In the genomic region with DNA sequence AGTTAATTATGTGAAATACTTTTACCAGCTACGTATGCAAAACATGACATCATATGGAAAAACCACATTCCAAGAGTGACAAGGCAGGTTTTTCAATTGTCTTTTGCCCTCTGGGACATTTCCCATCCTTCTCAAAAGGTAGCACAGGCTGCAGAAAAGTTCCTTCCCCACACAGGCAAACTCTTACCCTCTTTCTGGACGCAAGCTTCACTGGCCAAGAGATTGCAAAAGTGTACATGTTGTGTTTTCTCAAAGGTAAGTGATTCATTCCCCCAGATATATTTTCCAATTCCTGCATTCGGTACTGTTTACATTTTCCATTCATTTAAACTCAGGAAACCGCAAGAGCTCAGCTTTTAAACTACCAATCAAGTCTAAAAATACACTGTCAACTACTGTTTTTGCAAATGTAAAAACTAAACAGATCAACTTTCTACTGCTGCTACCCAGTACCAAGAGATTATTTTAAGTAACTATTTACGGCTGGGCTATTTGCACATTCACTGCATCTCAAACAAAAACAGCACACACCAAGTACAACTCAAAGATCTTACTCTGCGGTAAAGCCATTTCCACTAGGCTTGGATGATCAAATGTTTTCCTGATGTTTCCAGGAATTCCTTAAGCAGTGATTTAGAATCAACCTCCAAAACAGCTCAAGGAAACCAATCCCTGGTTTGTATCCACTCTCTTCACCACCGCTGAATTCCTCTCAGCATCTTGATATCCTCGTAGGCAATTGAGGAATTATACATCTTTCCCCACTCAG, we compare ENCODE assay signal across 11 cellular contexts.
DNase-seq lines count a peak whose midpoint lies in the region; ATAC-seq and TF ChIP-seq lines count a peak whose summit lies in the region.
"Had no signal": no experiment of that assay in that cellular context is flagged by ENCODE, and none has a peak within 500 bp of the region (broad histone marks: within the 10 kb centered on the region; RNA-seq: fewer than 3 reads in every experiment).

No MANE protein-coding gene starts in this region.

- no peak overlapping the region for H2AK5ac ChIP-seq in mesenchymal stem cell (ENCODE audit: low read length, severe bottlenecking)

- intact Hi-C loops in adrenal gland (cut with DNase I), result no loop called here
- intact Hi-C loops in activated CD8-positive, alpha-beta T cell treated with anti-CD3 and anti-CD28 coated beads for 36 hours (cut with micrococcal nuclease), result no loop called here

- no peak for TF ChIP-seq POLR2A in adrenal gland (IDR thresholded peaks at IDR 0.05)

- no peak overlapping the region for H3K27ac Mint-ChIP-seq in glutamatergic neuron (ENCODE audit: unreplicated experiment)
- H3K27ac Mint-ChIP-seq in activated CD8-positive, alpha-beta T cell treated with anti-CD3 and anti-CD28 coated beads for 36 hours, result no peak overlapping the region

- no peak overlapping the region for H3K23ac ChIP-seq in mesenchymal stem cell (ENCODE audit: low read length in 2 of 2)

- H2BK5ac ChIP-seq in mesenchymal stem cell (ENCODE audit: low read depth, low read length, poor library complexity, severe bottlenecking), result no peak overlapping the region

- H3K27me3 ChIP-seq in AG04450 (ENCODE audit: control insufficient read depth, insufficient read depth, low read length) (no peaks in the 10 kb centered on the region), duodenal mucosa (ENCODE audit: control insufficient read depth in 1 of 2, insufficient read depth in 2 of 2, low read length in 2 of 2) (no peaks in the 10 kb centered on the region), mesenchymal stem cell (ENCODE audit: control insufficient read depth in 1 of 2, insufficient read depth in 1 of 2, low read length in 2 of 2) (no peaks in the 10 kb centered on the region), adrenal gland (no peaks in the 10 kb centered on the region)
- H3K27me3 ChIP-seq: upper lobe of right lung had no signal

- POLR2A ChIA-PET in AG04450 (lab: Yijun Ruan, JAX), result no interaction called here
- POLR2A ChIA-PET in activated CD8-positive, alpha-beta T cell treated with anti-CD3 and anti-CD28 coated beads for 36 hours (lab: Charles Lee), result no interaction called here

- no peak overlapping the region for H3K4me3 Mint-ChIP-seq in glutamatergic neuron (ENCODE audit: unreplicated experiment)
- H3K4me3 Mint-ChIP-seq in activated CD8-positive, alpha-beta T cell treated with anti-CD3 and anti-CD28 coated beads for 36 hours, result no peak overlapping the region

- H3K9me3 ChIP-seq in AG04450 (ENCODE audit: control insufficient read depth, insufficient read depth, low read length) (no peaks in the 10 kb centered on the region), duodenal mucosa (ENCODE audit: control insufficient read depth in 1 of 2, low read length in 2 of 2) (no peaks in the 10 kb centered on the region), mesenchymal stem cell (ENCODE audit: control insufficient read depth, low read length) (no peaks in the 10 kb centered on the region), adrenal gland (replicated peaks in 1 of 3) (no peaks in the 10 kb centered on the region)
- H3K9me3 ChIP-seq: upper lobe of right lung had no signal

- no peak overlapping the region for H2BK12ac ChIP-seq in mesenchymal stem cell (ENCODE audit: low read length in 2 of 2)

- CTCF ChIA-PET in AG04450 (lab: Charles Lee), result interaction anchor here (0.5 to 2.2 kb wide), 4 partner anchors 25 to 508 kb away, joined by 3 to 9 read pairs (median 4); no protein-coding TSS in a partner anchor
- CTCF ChIA-PET in activated CD8-positive, alpha-beta T cell treated with anti-CD3 and anti-CD28 coated beads for 36 hours (lab: Charles Lee), result no interaction called here

- H3K9me3 Mint-ChIP-seq in glutamatergic neuron (ENCODE audit: unreplicated experiment), result no peaks in the 10 kb centered on the region
- no peaks in the 10 kb centered on the region for H3K9me3 Mint-ChIP-seq in activated CD8-positive, alpha-beta T cell treated with anti-CD3 and anti-CD28 coated beads for 36 hours

- H3K14ac ChIP-seq in mesenchymal stem cell (ENCODE audit: low read length in 2 of 2), result no peak overlapping the region

- no peak overlapping the region for H4K91ac ChIP-seq in mesenchymal stem cell (ENCODE audit: low read length)

- H3K27ac ChIP-seq in AG04450 (ENCODE audit: low read depth, low read length) (no peak overlapping the region), duodenal mucosa (ENCODE audit: low read depth, low read length) (peak overlapping the region; percentile 52), mesenchymal stem cell (ENCODE audit: low read length, poor library complexity, severe bottlenecking) (peak overlapping the region; percentile 44), adrenal gland (peak overlapping the region in 1 of 5 donors; percentile 6)
- H3K27ac ChIP-seq: upper lobe of right lung had no signal

- ATAC-seq in HG02610 (IDR thresholded peaks at IDR 0.05; ENCODE audit: unreplicated experiment), result no peak
- no peak for ATAC-seq in activated CD8-positive, alpha-beta T cell treated with anti-CD3 and anti-CD28 coated beads for 36 hours

- H3K79me1 ChIP-seq in mesenchymal stem cell (replicated peaks; ENCODE audit: low read length, poor library complexity, severe bottlenecking), result no peaks in the 10 kb centered on the region

- no peak overlapping the region for H2AFZ ChIP-seq in mesenchymal stem cell (ENCODE audit: low read depth, low read length)

- no peak overlapping the region for H4K8ac ChIP-seq in mesenchymal stem cell (ENCODE audit: low read length)

- peak overlapping the region in 1 of 2 experiments; percentile 15 for H3K4ac ChIP-seq in mesenchymal stem cell (ENCODE audit: low read depth in 1 of 2, low read length in 2 of 2)

- no peaks in the 10 kb centered on the region for H3K36me3 ChIP-seq in duodenal mucosa (ENCODE audit: control insufficient read depth in 1 of 2, insufficient read depth in 2 of 2, low read length in 2 of 2)
- no peaks in the 10 kb centered on the region for H3K36me3 ChIP-seq in mesenchymal stem cell (ENCODE audit: control insufficient read depth in 1 of 2, insufficient read depth in 2 of 2, low read depth in 1 of 2, low read length in 2 of 2)
- H3K36me3 ChIP-seq in adrenal gland (replicated peaks in 1 of 2), result no peaks in the 10 kb centered on the region
- H3K36me3 ChIP-seq: upper lobe of right lung had no signal

- no peaks in the 10 kb centered on the region for H3K4me1 Mint-ChIP-seq in glutamatergic neuron (ENCODE audit: low read depth, unreplicated experiment)
- no peaks in the 10 kb centered on the region for H3K4me1 Mint-ChIP-seq in activated CD8-positive, alpha-beta T cell treated with anti-CD3 and anti-CD28 coated beads for 36 hours (ENCODE audit: low read depth)

- no peaks in the 10 kb centered on the region for H3K36me3 Mint-ChIP-seq in glutamatergic neuron (ENCODE audit: unreplicated experiment)
- H3K36me3 Mint-ChIP-seq in activated CD8-positive, alpha-beta T cell treated with anti-CD3 and anti-CD28 coated beads for 36 hours (ENCODE audit: low read depth), result no peaks in the 10 kb centered on the region

- H3K4me1 ChIP-seq in duodenal mucosa (ENCODE audit: control insufficient read depth in 1 of 2, insufficient read depth in 2 of 2, low read length in 2 of 2) (peaks cover 18 to 21% of the 10 kb centered on the region in 2 donors), mesenchymal stem cell (ENCODE audit: control insufficient read depth, insufficient read depth, low read depth, low read length) (peaks cover 2% of the 10 kb centered on the region), adrenal gland (replicated peaks in 1 of 2) (peaks cover 3 to 7% of the 10 kb centered on the region in 2 donors)
- H3K4me1 ChIP-seq: upper lobe of right lung had no signal

- H2BK120ac ChIP-seq in mesenchymal stem cell (ENCODE audit: low read depth, low read length), result no peak overlapping the region

- WGBS in mesenchymal stem cell, result under 1% methylated on average over 8 of the region's 8 CpGs
- WGBS in adrenal gland, 4 donors, result 21 to 28% (median 24%) methylated on average over 8 of the region's 8 CpGs

- peak overlapping the region; percentile 8; the same call in 1 of the 2 replicates for H3K4me3 ChIP-seq in AG04450 (ENCODE audit: low read depth, low read length)
- peak overlapping the region; percentile 14; the same call in 1 of the 2 replicates for H3K4me3 ChIP-seq in HFF-Myc (replicated peaks; ENCODE audit: low read depth, low read length)
- peak overlapping the region; percentile 52 to 60 for H3K4me3 ChIP-seq in duodenal mucosa (ENCODE audit: low read depth in 1 of 2, low read length in 2 of 2)
- H3K4me3 ChIP-seq in mesenchymal stem cell (ENCODE audit: insufficient read depth in 1 of 2, low read depth in 1 of 2, low read length in 2 of 2), result no peak overlapping the region
- H3K4me3 ChIP-seq in adrenal gland, result peak overlapping the region in 1 of 4 donors; percentile 28
- H3K4me3 ChIP-seq: upper lobe of right lung had no signal

- TF ChIP-seq CTCF in AG04450 (IDR thresholded peaks at IDR 0.05; ENCODE audit: low read depth, low read length) (no peak), HFF-Myc (IDR thresholded peaks at IDR 0.05; ENCODE audit: low read depth, low read length, missing control alignments) (no peak), adrenal gland (IDR thresholded peaks at IDR 0.05) (no peak), glutamatergic neuron (IDR thresholded peaks at IDR 0.05; ENCODE audit: partially characterized antibody, unreplicated experiment) (no peak)
- TF ChIP-seq CTCF in activated CD8-positive, alpha-beta T cell treated with anti-CD3 and anti-CD28 coated beads for 36 hours (IDR thresholded peaks at IDR 0.05), result no peak

- peak overlapping the region in 1 of 2 experiments; percentile 50 for H3K18ac ChIP-seq in mesenchymal stem cell (ENCODE audit: low read depth in 1 of 2, low read length in 2 of 2)

- H3K27me3 Mint-ChIP-seq in glutamatergic neuron (ENCODE audit: unreplicated experiment), result no peaks in the 10 kb centered on the region
- H3K27me3 Mint-ChIP-seq in activated CD8-positive, alpha-beta T cell treated with anti-CD3 and anti-CD28 coated beads for 36 hours, result no peaks in the 10 kb centered on the region

- H3K4me2 ChIP-seq in mesenchymal stem cell (ENCODE audit: low read length, poor library complexity, severe bottlenecking), result peak overlapping the region; percentile 54

- DNase-seq in AG04450 (ENCODE audit: low read depth, low spot score) (peak; percentile 61), HFF-Myc (ENCODE audit: extremely low read depth, low read depth) (peak; percentile 56), mesenchymal stem cell (peak; percentile 90), adrenal gland (no peak), glutamatergic neuron (no peak)
- no peak for DNase-seq in activated CD8-positive, alpha-beta T cell treated with anti-CD3 and anti-CD28 coated beads for 36 hours
- DNase-seq: activated effector memory CD4-positive, alpha-beta T cell treated with anti-CD3 and anti-CD28 coated beads, Interleukin-2, amount 50 U/mL, for 16 hours; nucleus accumbens; upper lobe of right lung had no signal

- peak overlapping the region; percentile 15 to 27 for H3K9ac ChIP-seq in duodenal mucosa (ENCODE audit: low read depth in 1 of 2, low read length in 2 of 2)
- peak overlapping the region; percentile 9 for H3K9ac ChIP-seq in mesenchymal stem cell (ENCODE audit: low read length)

- H2BK15ac ChIP-seq in mesenchymal stem cell (ENCODE audit: low read depth, poor library complexity, severe bottlenecking), result no peak overlapping the region

Comparison
In these comparisons a context has a peak if more than half of its experiments do, and no peak if none do; other contexts are left out.
1. DNase-seq: peak in AG04450 (single experiment), HFF-Myc (single experiment) and mesenchymal stem cell (single experiment); none in adrenal gland (0 of 7), glutamatergic neuron (single experiment) and activated CD8-positive, alpha-beta T cell treated with anti-CD3 and anti-CD28 coated beads for 36 hours (single experiment).
2. H3K4me3 ChIP-seq: peak in AG04450 (single experiment), HFF-Myc (single experiment) and duodenal mucosa (2 of 2); none in mesenchymal stem cell (0 of 2).